21 cellular contexts compared by ENCODE assay signal in genomic region chr2:97908208-97908676, GRCh38.
DNase-seq lines count a peak whose midpoint lies in the region; ATAC-seq and TF ChIP-seq lines count a peak whose summit lies in the region.
"Had no signal": no experiment of that assay in that cellular context is flagged by ENCODE, and none has a peak within 500 bp of the region (broad histone marks: within the 10 kb centered on the region; RNA-seq: fewer than 3 reads in every experiment).

No MANE protein-coding gene starts in this region.

- TF ChIP-seq CTCF in DOHH2 (IDR thresholded peaks at IDR 0.05; ENCODE audit: low read depth, low read length, poor library complexity, severe bottlenecking) (no peak), GM20000 (IDR thresholded peaks at IDR 0.05; ENCODE audit: extremely low read depth, missing control alignments) (no peak)

- no peaks in the 10 kb centered on the region for H4K20me1 ChIP-seq in DOHH2 (ENCODE audit: control insufficient read depth, insufficient read depth, low read depth, low read length)

- H3K27ac ChIP-seq in DOHH2 (ENCODE audit: low read depth, low read length): peak overlapping the region; percentile 79
- H3K27ac ChIP-seq: heart right ventricle, tibial artery had no signal

- H3K27ac Mint-ChIP-seq in IgD-negative memory B cell: peak overlapping the region in 2 of 3 donors; percentile 49 to 72
- peak overlapping the region; percentile 48 for H3K27ac Mint-ChIP-seq in dendritic cell treated with granulocyte-macrophage colony-stimulating factor and Interleukin-4, amounts not matched to agents 40 ng/mL and 50 ng/mL, for 4 days
- H3K27ac Mint-ChIP-seq: activated CD8-positive, alpha-beta T cell treated with anti-CD3 and anti-CD28 coated beads, Interleukin-2, amount 10 ng/mL, durations not matched to agents 7 days and 5 days; activated naive CD4-positive, alpha-beta T cell treated with anti-CD3 and anti-CD28 coated beads, Interleukin-2, amount 50 U/mL, for 24 hours; activated T-helper 2 cell treated with anti-CD3 and anti-CD28 coated beads, Interferon-gamma antibody, Interleukin-2, Interleukin-4, amounts not matched to agents 10 μg/mL and 5 μg/mL and 100 μg/mL, durations not matched to agents 14 hours and 24 hours and 36 hours; CD8-positive, alpha-beta T cell had no signal

- H3K4me1 Mint-ChIP-seq in IgD-negative memory B cell: peaks cover 48 to 60% (median 52%) of the 10 kb centered on the region in 3 donors
- H3K4me1 Mint-ChIP-seq in dendritic cell treated with granulocyte-macrophage colony-stimulating factor and Interleukin-4, amounts not matched to agents 40 ng/mL and 50 ng/mL, for 4 days (ENCODE audit: low read depth): peaks cover 71% of the 10 kb centered on the region

- intact Hi-C loops in dendritic cell treated with granulocyte-macrophage colony-stimulating factor and Interleukin-4, amounts not matched to agents 40 ng/mL and 50 ng/mL, for 4 days (cut with micrococcal nuclease): no loop called here

- H3K79me2 ChIP-seq in DOHH2 (ENCODE audit: control insufficient read depth, low read length): peaks cover 47% of the 10 kb centered on the region

- H3K27me3 ChIP-seq in DOHH2 (ENCODE audit: control insufficient read depth, low read length): no peaks in the 10 kb centered on the region
- H3K27me3 ChIP-seq: heart right ventricle, tibial artery had no signal

- peaks cover 47% of the 10 kb centered on the region for H3K36me3 ChIP-seq in DOHH2 (ENCODE audit: control insufficient read depth, low read length)

- DNase-seq in GM20000 (ENCODE audit: low spot score) (peak; percentile 35), KG1 (lab: John Stamatoyannopoulos, UW) (no peak), NCI-H187 (lab: John Stamatoyannopoulos, UW) (no peak)
- DNase-seq: activated CD8-positive, alpha-beta T cell treated with anti-CD3 and anti-CD28 coated beads, Interleukin-2, amount 10 ng/mL, durations not matched to agents 7 days and 5 days; anterior cingulate cortex; CD8-positive, alpha-beta T cell; effector memory CD8-positive, alpha-beta T cell; heart right ventricle; NCI-H1048; NCI-H1930; NCI-H526; tibial artery had no signal

- no peaks in the 10 kb centered on the region for H3K9me3 Mint-ChIP-seq in IgD-negative memory B cell
- no peaks in the 10 kb centered on the region for H3K9me3 Mint-ChIP-seq in dendritic cell treated with granulocyte-macrophage colony-stimulating factor and Interleukin-4, amounts not matched to agents 40 ng/mL and 50 ng/mL, for 4 days
- H3K9me3 Mint-ChIP-seq: activated T-helper 2 cell treated with anti-CD3 and anti-CD28 coated beads, Interferon-gamma antibody, Interleukin-2, Interleukin-4, amounts not matched to agents 10 μg/mL and 5 μg/mL and 100 μg/mL, durations not matched to agents 14 hours and 24 hours and 36 hours; CD8-positive, alpha-beta T cell; effector memory CD8-positive, alpha-beta T cell; natural killer cell treated with Interleukin-12 subunit alpha and Interleukin-12 subunit beta and Interleukin-15 and Interleukin-18, amount 100 ng/mL, for 72 hours had no signal

- peaks cover 2% of the 10 kb centered on the region; the same call in 1 of the 2 replicates for H3F3A ChIP-seq in DOHH2 (ENCODE audit: control insufficient read depth, insufficient read depth)

- H3K36me3 Mint-ChIP-seq in IgD-negative memory B cell: peaks cover 2% of the 10 kb centered on the region
- H3K36me3 Mint-ChIP-seq in dendritic cell treated with granulocyte-macrophage colony-stimulating factor and Interleukin-4, amounts not matched to agents 40 ng/mL and 50 ng/mL, for 4 days (ENCODE audit: low read depth): peaks cover 39% of the 10 kb centered on the region

- H3K27me3 Mint-ChIP-seq in IgD-negative memory B cell: peaks cover 1% of the 10 kb centered on the region
- H3K27me3 Mint-ChIP-seq in dendritic cell treated with granulocyte-macrophage colony-stimulating factor and Interleukin-4, amounts not matched to agents 40 ng/mL and 50 ng/mL, for 4 days: no peaks in the 10 kb centered on the region
- H3K27me3 Mint-ChIP-seq: activated naive CD4-positive, alpha-beta T cell treated with anti-CD3 and anti-CD28 coated beads, Interleukin-2, amount 50 U/mL, for 24 hours; effector memory CD8-positive, alpha-beta T cell; natural killer cell treated with Interleukin-12 subunit alpha and Interleukin-12 subunit beta and Interleukin-15 and Interleukin-18, amount 100 ng/mL, for 72 hours had no signal

- H3K4me3 Mint-ChIP-seq in IgD-negative memory B cell: peak overlapping the region in 3 of 4 donors; percentile 57 to 76 (median 67)
- H3K4me3 Mint-ChIP-seq in dendritic cell treated with granulocyte-macrophage colony-stimulating factor and Interleukin-4, amounts not matched to agents 40 ng/mL and 50 ng/mL, for 4 days: no peak overlapping the region
- H3K4me3 Mint-ChIP-seq: activated CD8-positive, alpha-beta T cell treated with anti-CD3 and anti-CD28 coated beads, Interleukin-2, amount 10 ng/mL, durations not matched to agents 7 days and 5 days; activated naive CD4-positive, alpha-beta T cell treated with anti-CD3 and anti-CD28 coated beads, Interleukin-2, amount 50 U/mL, for 24 hours; CD8-positive, alpha-beta T cell; effector memory CD8-positive, alpha-beta T cell had no signal

- peaks cover 66% of the 10 kb centered on the region for H3K4me1 ChIP-seq in DOHH2 (ENCODE audit: control insufficient read depth, low read length)
- H3K4me1 ChIP-seq: tibial artery had no signal

- H3K4me2 ChIP-seq in DOHH2 (ENCODE audit: low read length): peak overlapping the region; percentile 79

- ATAC-seq in GM18520 (IDR thresholded peaks at IDR 0.05; ENCODE audit: unreplicated experiment) (no peak), HG03097 (IDR thresholded peaks at IDR 0.05; ENCODE audit: low FRiP score, unreplicated experiment) (no peak)
- ATAC-seq: activated CD8-positive, alpha-beta T cell treated with anti-CD3 and anti-CD28 coated beads, Interleukin-2, amount 10 ng/mL, durations not matched to agents 7 days and 5 days; CD8-positive, alpha-beta T cell; effector memory CD8-positive, alpha-beta T cell; heart right ventricle; HepG2; natural killer cell treated with Interleukin-12 subunit alpha and Interleukin-12 subunit beta and Interleukin-15 and Interleukin-18, amount 100 ng/mL, for 72 hours had no signal

- H3K9me2 ChIP-seq in DOHH2 (replicated peaks; ENCODE audit: control insufficient read depth, low read length): no peaks in the 10 kb centered on the region

- peaks cover 6% of the 10 kb centered on the region; the same call in 1 of the 2 replicates for H3K9me3 ChIP-seq in DOHH2 (ENCODE audit: control insufficient read depth, insufficient read depth, low read length)
- H3K9me3 ChIP-seq: tibial artery had no signal

- H3K4me3 ChIP-seq in DOHH2 (ENCODE audit: low read length): peak overlapping the region; percentile 59
- H3K4me3 ChIP-seq: heart right ventricle, tibial artery had no signal
